8 cellular contexts compared by ENCODE assay signal in the genomic region with DNA sequence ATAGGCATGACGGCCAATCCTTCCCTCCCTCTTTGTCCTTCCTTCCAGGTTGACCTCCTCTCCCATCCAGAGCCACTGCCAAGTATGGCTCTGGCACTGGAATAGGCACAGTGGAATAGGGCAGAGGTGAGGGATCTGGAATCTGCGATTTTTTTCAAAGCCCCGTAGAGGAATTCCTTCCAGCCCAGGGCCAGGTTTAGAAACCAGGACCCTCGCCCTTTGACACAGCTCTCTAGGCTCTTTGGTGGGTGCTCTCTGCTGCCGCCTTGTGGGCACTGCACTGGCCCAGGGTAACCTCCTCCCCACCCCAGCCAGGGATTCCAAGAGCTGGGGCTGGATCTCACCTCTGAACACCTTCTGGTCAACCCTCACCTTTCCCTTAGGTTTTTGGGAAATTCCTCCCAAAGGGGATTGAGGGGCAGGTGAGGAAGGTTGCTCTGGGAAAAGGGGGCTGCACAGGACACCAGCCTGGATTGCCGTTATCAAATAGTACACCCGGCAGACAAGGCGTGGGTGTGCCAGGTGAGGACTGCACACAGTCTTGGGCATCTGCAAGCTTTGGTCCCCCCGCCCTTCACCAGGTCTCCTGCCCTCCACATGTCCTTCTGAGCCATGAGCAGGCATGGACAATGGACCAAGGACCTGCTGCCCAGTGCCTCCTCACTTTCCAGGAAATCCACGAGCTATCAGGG. TPM values are rescaled to one million over a fixed set of nuclear protein-coding genes. Genes with fewer than 3 reads are reported as not detected.
A peak's percentile ranks its signal among the peaks of the same experiment; 100 is the strongest.
DNase-seq lines count a peak whose midpoint lies in the region; ATAC-seq, FAIRE-seq and TF ChIP-seq lines count a peak whose summit lies in the region.

No MANE protein-coding gene starts in this region.

- no peak overlapping the region for H3K4me3 Mint-ChIP-seq in GM23338

- H3K27ac Mint-ChIP-seq in GM23338 = no peak overlapping the region

- H3K27me3 Mint-ChIP-seq in GM23338 (ENCODE audit: insufficient read depth, low read depth, poor library complexity) = no peaks in the 10 kb centered on the region

- WGBS in heart left ventricle, 4 donors = 50 to 55% (median 52%) methylated on average over 10 of the region's 10 CpGs
- WGBS in small intestine, 3 donors = 22 to 45% (median 29%) methylated on average over 10 of the region's 10 CpGs

- 0 out of 2 replicates have a peak overlapping the region, but pooled peaks have one; percentile 43 for H2AFZ ChIP-seq in GM23338

- no peaks in the 10 kb centered on the region for H3K4me1 ChIP-seq in GM23338 (ENCODE audit: insufficient read depth)
- H3K4me1 ChIP-seq in RWPE2 (ENCODE audit: insufficient read depth, poor library complexity, severe bottlenecking) = no peaks in the 10 kb centered on the region
- peaks cover 0 to 67% (median 36%) of the 10 kb centered on the region in 12 donors for H3K4me1 ChIP-seq in heart left ventricle
- H3K4me1 ChIP-seq in small intestine (ENCODE audit: control insufficient read depth in 2 of 2, insufficient read depth in 1 of 2, low read depth in 1 of 2, low read length in 1 of 2) = peaks cover 4 to 9% of the 10 kb centered on the region in 2 donors

- no peaks in the 10 kb centered on the region for H4K20me1 ChIP-seq in GM23338 (replicated peaks; ENCODE audit: insufficient read depth)

- FAIRE-seq in small intestine (lab: Jason Lieb, UNC) = no peak

- H3K79me2 ChIP-seq in GM23338 (replicated peaks; ENCODE audit: insufficient read depth) = no peaks in the 10 kb centered on the region

- no peaks in the 10 kb centered on the region for H3K9me3 Mint-ChIP-seq in GM23338

- intact Hi-C loops in heart left ventricle (cut with DNase I) = loop anchor here in 3 of 10 donors (1.0 to 5.0 kb wide), 4 partner anchors 34 to 384 kb away; partner anchors contain the start of gene CDH23 (in 2 of the 3)

- peaks cover 4% of the 10 kb centered on the region; the same call in 2 of the 3 replicates for H3K4me1 Mint-ChIP-seq in GM23338

- H3K36me3 Mint-ChIP-seq in GM23338 (ENCODE audit: low read depth) = no peaks in the 10 kb centered on the region

- H3K27ac ChIP-seq in GM23338 (ENCODE audit: low read depth) (no peak overlapping the region), RWPE2 (ENCODE audit: poor library complexity, severe bottlenecking) (no peak overlapping the region), heart left ventricle (no peak overlapping the region), small intestine (ENCODE audit: low read depth in 1 of 2, low read length in 1 of 2) (no peak overlapping the region)

- H3K9me3 ChIP-seq in RWPE2 (ENCODE audit: severe bottlenecking) (peaks cover under 1% of the 10 kb centered on the region), heart left ventricle (peaks cover 0 to under 1% (median 0%) of the 10 kb centered on the region in 12 donors), small intestine (ENCODE audit: control insufficient read depth, low read depth) (no peaks in the 10 kb centered on the region)

- no peaks in the 10 kb centered on the region for H3F3A ChIP-seq in GM23338 (replicated peaks; ENCODE audit: low read depth)

- H3K27me3 ChIP-seq in GM23338 (ENCODE audit: insufficient read depth) (no peaks in the 10 kb centered on the region), RWPE2 (ENCODE audit: insufficient read depth, poor library complexity, severe bottlenecking) (no peaks in the 10 kb centered on the region), heart left ventricle (no peaks in the 10 kb centered on the region), small intestine (ENCODE audit: control insufficient read depth in 2 of 2, insufficient read depth in 2 of 2, low read length in 2 of 2) (no peaks in the 10 kb centered on the region)

- H3K4me2 ChIP-seq in GM23338 = no peak overlapping the region

- H3K36me3 ChIP-seq in GM23338 (ENCODE audit: insufficient read depth) (no peaks in the 10 kb centered on the region), RWPE2 (ENCODE audit: low read depth) (no peaks in the 10 kb centered on the region), heart left ventricle (no peaks in the 10 kb centered on the region), small intestine (ENCODE audit: control insufficient read depth in 2 of 2, insufficient read depth in 2 of 2, low read length in 2 of 2) (no peaks in the 10 kb centered on the region)

- no peaks in the 10 kb centered on the region for H3K9me2 ChIP-seq in GM23338 (ENCODE audit: insufficient read depth)

- H3K4me3 ChIP-seq in GM23338 (no peak overlapping the region), RWPE2 (ENCODE audit: severe bottlenecking) (no peak overlapping the region), heart left ventricle (no peak overlapping the region), small intestine (ENCODE audit: low read depth in 1 of 2, low read length in 2 of 2) (no peak overlapping the region)

- TF ChIP-seq CTCF in AG09319 (IDR thresholded peaks at IDR 0.05; ENCODE audit: low read depth, low read length) = peak; percentile 90
- TF ChIP-seq CTCF in GM23338 (conservative IDR thresholded peaks at IDR 0.05; ENCODE audit: low read depth in 2 of 2) = peak; percentile 87 to 89
- TF ChIP-seq CTCF in RWPE2 (IDR thresholded peaks at IDR 0.05; ENCODE audit: poor library complexity, severe bottlenecking) = peak; percentile 86
- peak; percentile 73 to 93 (median 82) for TF ChIP-seq CTCF in heart left ventricle (IDR thresholded peaks at IDR 0.05)

- ATAC-seq in GM23338 (peak; percentile 97), RWPE2 (ENCODE audit: low read depth) (peak; percentile 74), heart left ventricle (peak; percentile 54 to 73 (median 62)), GM18909 (IDR thresholded peaks at IDR 0.05; ENCODE audit: poor library complexity, unreplicated experiment) (no peak), HG02678 (IDR thresholded peaks at IDR 0.05; ENCODE audit: unreplicated experiment) (no peak)

- no peak for DNase-seq in AG09319 (ENCODE audit: extremely low read depth, low read depth)
- peak; percentile 87 for DNase-seq in GM23338 (ENCODE audit: low spot score)
- no peak for DNase-seq in RWPE2 (ENCODE audit: low spot score)
- peak; percentile 88 for DNase-seq in activated effector memory CD4-positive, alpha-beta T cell treated with anti-CD3 and anti-CD28 coated beads, Interleukin-2, amount 50 U/mL, for 16 hours
- peak; percentile 53 to 83 (median 59) for DNase-seq in heart left ventricle
- DNase-seq in small intestine = peak; percentile 71

- TF ChIP-seq POLR2A in heart left ventricle (IDR thresholded peaks at IDR 0.05) = no peak

TF ChIP-seq in GM23338, 12 proteins besides CTCF, POLR2A, EP300 and RAD21:
- no peak for TF ChIP-seq STAT1 (IDR thresholded peaks at IDR 0.05; ENCODE audit: unreplicated experiment)

RNA-seq across cellular contexts. Expression of gene C10orf105, which starts 22.8 kb away (rescaled TPM):
- total RNA-seq in GM23338 (2014; rRNA removed; shearing (Covaris generic)) = 0.17 and 0.19 TPM in 2 replicates
- polyA plus RNA-seq in GM23338 (2016; fragmentation: Nextera tagmentation; extraction: Ambion mirVana) = 0.15 and 0.19 TPM in 2 replicates
- total RNA-seq in heart left ventricle = under 1 TPM in 3 of 9 donors, not detected in 6; 0.05 to 0.57 (median 0.13) TPM
- polyA plus RNA-seq in heart left ventricle = under 1 TPM; 0.03 to 0.08 TPM
- polyA plus RNA-seq in small intestine = under 1 TPM in 1 of 3 donors, not detected in 2; 0.06 TPM

Comparison
In these comparisons a context has a peak if more than half of its experiments do, and no peak if none do; other contexts are left out.
1. DNase-seq: peak in GM23338 (single experiment), activated effector memory CD4-positive, alpha-beta T cell treated with anti-CD3 and anti-CD28 coated beads, Interleukin-2, amount 50 U/mL, for 16 hours (single experiment), heart left ventricle (5 of 5) and small intestine (single experiment); none in AG09319 (single experiment) and RWPE2 (single experiment).
2. ATAC-seq: peak in GM23338 (single experiment), RWPE2 (single experiment) and heart left ventricle (4 of 4); none in GM18909 (single experiment) and HG02678 (single experiment).
3. Peak in every context shown above with its lines, with median percentiles within 50 percentile points of each other: CTCF ChIP-seq.